In genomic region chrX:136714626-136715599, GRCh38 we compare ENCODE assay signal across 10 cellular contexts.
DNase-seq lines count a peak whose midpoint lies in the region; ATAC-seq, FAIRE-seq and TF ChIP-seq lines count a peak whose summit lies in the region.
"Had no signal": no experiment of that assay in that cellular context is flagged by ENCODE, and none has a peak within 500 bp of the region (broad histone marks: within the 10 kb centered on the region; RNA-seq: fewer than 3 reads in every experiment).

No MANE protein-coding gene starts in this region.

- H3K27ac ChIP-seq in prostate gland, result no peak overlapping the region

- intact Hi-C loops in prostate gland (cut with DNase I), result loop anchor here (5.0 kb wide), 1 partner anchor 212 kb away; no protein-coding TSS in a partner anchor

- H3K4me1 Mint-ChIP-seq in activated T-helper 17 cell treated with anti-CD3 and anti-CD28 coated beads, Interleukin-2, amount 50 U/mL, for 72 hours, result peaks cover 18% of the 10 kb centered on the region

- no peak for FAIRE-seq in frontal cortex (lab: Jason Lieb, UNC)

- H3K36me3 Mint-ChIP-seq in activated T-helper 17 cell treated with anti-CD3 and anti-CD28 coated beads, Interleukin-2, amount 50 U/mL, for 72 hours (ENCODE audit: low read depth), result peaks cover 9% of the 10 kb centered on the region

- H3K9me3 ChIP-seq in prostate gland, result no peaks in the 10 kb centered on the region

- WGBS in prostate gland, result 79% methylated on average over 6 of the region's 6 CpGs

- no peak for TF ChIP-seq POLR2A in prostate gland (IDR thresholded peaks at IDR 0.05)

- no peaks in the 10 kb centered on the region for H3K4me1 ChIP-seq in prostate gland (replicated peaks)

- TF ChIP-seq CTCF in GM12864 (IDR thresholded peaks at IDR 0.05; ENCODE audit: low read depth, low read length, missing control alignments), result no peak
- TF ChIP-seq CTCF in prostate gland (IDR thresholded peaks at IDR 0.05), result no peak

- H3K27me3 ChIP-seq in prostate gland (replicated peaks; ENCODE audit: insufficient read depth), result no peaks in the 10 kb centered on the region

- ATAC-seq in GM19463 (IDR thresholded peaks at IDR 0.05; ENCODE audit: unreplicated experiment) (peak; percentile 80), HG03159 (IDR thresholded peaks at IDR 0.05; ENCODE audit: unreplicated experiment) (peak; percentile 89)
- peak; percentile 54 for ATAC-seq in activated T-helper 17 cell treated with anti-CD3 and anti-CD28 coated beads, Interleukin-2, amount 50 U/mL, for 72 hours (replicated peaks)

- H3K27ac Mint-ChIP-seq in activated T-helper 17 cell treated with anti-CD3 and anti-CD28 coated beads, Interleukin-2, amount 50 U/mL, for 72 hours, result peak overlapping the region; percentile 80

- no peaks in the 10 kb centered on the region for H3K27me3 Mint-ChIP-seq in activated T-helper 17 cell treated with anti-CD3 and anti-CD28 coated beads, Interleukin-2, amount 50 U/mL, for 72 hours

- no peaks in the 10 kb centered on the region for H3K9me3 Mint-ChIP-seq in activated T-helper 17 cell treated with anti-CD3 and anti-CD28 coated beads, Interleukin-2, amount 50 U/mL, for 72 hours

- no peaks in the 10 kb centered on the region for H3K36me3 ChIP-seq in prostate gland

- DNase-seq in GM12864 (ENCODE audit: low read depth) (no peak), frontal cortex (ENCODE audit: low spot score in 2 of 2) (no peak), NCI-H524 (lab: John Stamatoyannopoulos, UW) (no peak), inferior parietal cortex (ENCODE audit: extremely low spot score) (no peak), prostate gland (ENCODE audit: low spot score) (no peak)
- DNase-seq: GF-D8, trophoblast cell had no signal

- peak overlapping the region; percentile 3; the same call in 1 of the 2 replicates for H3K4me3 ChIP-seq in GM12864 (ENCODE audit: low read depth, low read length)
- no peak overlapping the region for H3K4me3 ChIP-seq in prostate gland

- H3K4me3 Mint-ChIP-seq in activated T-helper 17 cell treated with anti-CD3 and anti-CD28 coated beads, Interleukin-2, amount 50 U/mL, for 72 hours, result peak overlapping the region; percentile 76
